ENCODE assay signal across 8 cellular contexts in genomic region chr2:111100765-111101162, GRCh38. TPM values are rescaled to one million over a fixed set of nuclear protein-coding genes. Genes with fewer than 3 reads are reported as not detected.
DNase-seq lines count a peak whose midpoint lies in the region; ATAC-seq and TF ChIP-seq lines count a peak whose summit lies in the region.

No MANE protein-coding gene starts in this region.

- ATAC-seq in GM18867 (IDR thresholded peaks at IDR 0.05; ENCODE audit: unreplicated experiment) (peak; percentile 84), HG03095 (IDR thresholded peaks at IDR 0.05; ENCODE audit: unreplicated experiment) (peak; percentile 68), HG02970 (IDR thresholded peaks at IDR 0.05; ENCODE audit: low FRiP score, unreplicated experiment) (no peak), omental fat pad (ENCODE audit: low FRiP score) (no peak)
- peak; percentile 95 for ATAC-seq in stimulated activated naive B cell treated with anti-CD40 and anti-IgM and Interleukin-4, amounts not matched to agents 10 μg/mL and 1 μg/mL and 100 μg/mL, for 72 hours (replicated peaks)

- H3K36me3 Mint-ChIP-seq in T-helper 2 cell treated with Interferon-gamma antibody and Interleukin-4, amounts not matched to agents 5 μg/mL and 100 μg/mL, for 36 hours (ENCODE audit: low read depth) = no peaks in the 10 kb centered on the region
- no peaks in the 10 kb centered on the region for H3K36me3 Mint-ChIP-seq in stimulated activated naive B cell treated with anti-CD40 and anti-IgM and Interleukin-4, amounts not matched to agents 10 μg/mL and 1 μg/mL and 100 μg/mL, for 72 hours

- no peak for TF ChIP-seq CTCF in omental fat pad (IDR thresholded peaks at IDR 0.05)

- peaks cover 8% of the 10 kb centered on the region for H3K4me1 Mint-ChIP-seq in T-helper 2 cell treated with Interferon-gamma antibody and Interleukin-4, amounts not matched to agents 5 μg/mL and 100 μg/mL, for 36 hours (ENCODE audit: low read depth)
- H3K4me1 Mint-ChIP-seq in stimulated activated naive B cell treated with anti-CD40 and anti-IgM and Interleukin-4, amounts not matched to agents 10 μg/mL and 1 μg/mL and 100 μg/mL, for 72 hours = peaks cover 21 to 27% of the 10 kb centered on the region in 2 donors

- peaks cover 52% of the 10 kb centered on the region for H3K27me3 Mint-ChIP-seq in T-helper 2 cell treated with Interferon-gamma antibody and Interleukin-4, amounts not matched to agents 5 μg/mL and 100 μg/mL, for 36 hours (ENCODE audit: low read depth)
- H3K27me3 Mint-ChIP-seq in stimulated activated naive B cell treated with anti-CD40 and anti-IgM and Interleukin-4, amounts not matched to agents 10 μg/mL and 1 μg/mL and 100 μg/mL, for 72 hours = peaks cover 0 to 6% of the 10 kb centered on the region in 2 donors

- peak; percentile 14 for DNase-seq in A172 (ENCODE audit: low spot score)
- DNase-seq in T-helper 2 cell treated with Interferon-gamma antibody and Interleukin-4, amounts not matched to agents 5 μg/mL and 100 μg/mL, for 36 hours (ENCODE audit: low spot score) = peak; percentile 37
- peak; percentile 16 for DNase-seq in stimulated activated naive B cell treated with anti-CD40 and anti-IgM and Interleukin-4, amounts not matched to agents 10 μg/mL and 1 μg/mL and 100 μg/mL, for 72 hours
- no peak for DNase-seq in omental fat pad (ENCODE audit: low spot score)
- no peak for DNase-seq in NCI-H82 (lab: John Stamatoyannopoulos, UW)

- no peak overlapping the region for H3K27ac Mint-ChIP-seq in T-helper 2 cell treated with Interferon-gamma antibody and Interleukin-4, amounts not matched to agents 5 μg/mL and 100 μg/mL, for 36 hours
- peak overlapping the region; percentile 77 for H3K27ac Mint-ChIP-seq in stimulated activated naive B cell treated with anti-CD40 and anti-IgM and Interleukin-4, amounts not matched to agents 10 μg/mL and 1 μg/mL and 100 μg/mL, for 72 hours

- no peaks in the 10 kb centered on the region for H3K9me3 Mint-ChIP-seq in T-helper 2 cell treated with Interferon-gamma antibody and Interleukin-4, amounts not matched to agents 5 μg/mL and 100 μg/mL, for 36 hours
- peaks cover 2 to 4% of the 10 kb centered on the region in 2 donors for H3K9me3 Mint-ChIP-seq in stimulated activated naive B cell treated with anti-CD40 and anti-IgM and Interleukin-4, amounts not matched to agents 10 μg/mL and 1 μg/mL and 100 μg/mL, for 72 hours

- no peak overlapping the region for H3K4me3 Mint-ChIP-seq in T-helper 2 cell treated with Interferon-gamma antibody and Interleukin-4, amounts not matched to agents 5 μg/mL and 100 μg/mL, for 36 hours
- peak overlapping the region in 1 of 2 donors; percentile 31 for H3K4me3 Mint-ChIP-seq in stimulated activated naive B cell treated with anti-CD40 and anti-IgM and Interleukin-4, amounts not matched to agents 10 μg/mL and 1 μg/mL and 100 μg/mL, for 72 hours

RNA-seq across cellular contexts. Expression of gene BCL2L11, which starts 19.9 kb away (rescaled TPM):
- total RNA-seq in A172 (2014; rRNA removed; shearing (Covaris generic)) = 4.5 and 9.3 TPM in 2 replicates
- 10 to 100 TPM; 16.1 to 20.2 (median 17.9) TPM for total RNA-seq in omental fat pad

Comparison
In these comparisons a context has a peak if more than half of its experiments do, and no peak if none do; other contexts are left out.
1. DNase-seq: peak in A172 (single experiment), T-helper 2 cell treated with Interferon-gamma antibody and Interleukin-4, amounts not matched to agents 5 μg/mL and 100 μg/mL, for 36 hours (single experiment) and stimulated activated naive B cell treated with anti-CD40 and anti-IgM and Interleukin-4, amounts not matched to agents 10 μg/mL and 1 μg/mL and 100 μg/mL, for 72 hours (single experiment); none in omental fat pad (single experiment) and NCI-H82 (single experiment).
2. ATAC-seq: peak in GM18867 (single experiment), HG03095 (single experiment) and stimulated activated naive B cell treated with anti-CD40 and anti-IgM and Interleukin-4, amounts not matched to agents 10 μg/mL and 1 μg/mL and 100 μg/mL, for 72 hours (2 of 2); none in HG02970 (single experiment) and omental fat pad (single experiment).